22 cellular contexts compared by ENCODE assay signal in genomic region chr13:29855784-29856183, GRCh38. TPM values are rescaled to one million over a fixed set of nuclear protein-coding genes. Genes with fewer than 3 reads are reported as not detected.
DNase-seq lines count a peak whose midpoint lies in the region; ATAC-seq and TF ChIP-seq lines count a peak whose summit lies in the region.
"Had no signal": no experiment of that assay in that cellular context is flagged by ENCODE, and none has a peak within 500 bp of the region (broad histone marks: within the 10 kb centered on the region; RNA-seq: fewer than 3 reads in every experiment).

No MANE protein-coding gene starts in this region.

- POLR2A ChIA-PET in activated CD4-positive, alpha-beta memory T cell treated with anti-CD3 and anti-CD28 coated beads for 36 hours (lab: Charles Lee): no interaction called here
- POLR2A ChIA-PET in activated CD4-positive, alpha-beta memory T cell treated with anti-CD3 and anti-CD28 coated beads, Interleukin-2, amount 10 ng/mL, durations not matched to agents 7 days and 5 days (lab: Charles Lee): interaction anchor here (1.9 kb wide), 1 partner anchor 80 kb away, joined by 6 read pairs; no protein-coding TSS in a partner anchor

- peak; percentile 81 for ATAC-seq in mucosa of descending colon
- ATAC-seq: activated naive CD8-positive, alpha-beta T cell treated with anti-CD3 and anti-CD28 coated beads, Interleukin-2, amount 50 U/mL, for 24 hours had no signal

- intact Hi-C loops in activated CD4-positive, alpha-beta memory T cell treated with anti-CD3 and anti-CD28 coated beads for 36 hours (cut with micrococcal nuclease): loop anchor here (2.0 kb wide), 1 partner anchor 31 kb away; no protein-coding TSS in a partner anchor
- intact Hi-C loops in mucosa of descending colon (cut with DNase I, micrococcal nuclease): no loop called here

- H3K4me3 Mint-ChIP-seq in activated CD4-positive, alpha-beta memory T cell treated with anti-CD3 and anti-CD28 coated beads for 36 hours: no peak overlapping the region
- no peak overlapping the region for H3K4me3 Mint-ChIP-seq in activated CD4-positive, alpha-beta memory T cell treated with anti-CD3 and anti-CD28 coated beads, Interleukin-2, amount 10 ng/mL, durations not matched to agents 7 days and 5 days
- peak overlapping the region; percentile 56 for H3K4me3 Mint-ChIP-seq in type B pancreatic cell
- H3K4me3 Mint-ChIP-seq: activated naive CD8-positive, alpha-beta T cell treated with anti-CD3 and anti-CD28 coated beads, Interleukin-2, amount 50 U/mL, for 24 hours; activated T-cell treated with anti-CD3 and anti-CD28 coated beads, Interleukin-2, amount 50 U/mL, for 24 hours; stimulated activated naive CD8-positive, alpha-beta T cell treated with anti-CD3 and anti-CD28 coated beads, Interleukin-15, Interleukin-2, amounts not matched to agents 100 ng/mL and 50 ng/mL, for 24 hours had no signal

- CTCF ChIA-PET in activated CD4-positive, alpha-beta memory T cell treated with anti-CD3 and anti-CD28 coated beads for 36 hours (lab: Charles Lee): interaction anchor here (0.6 to 1.5 kb wide), 4 partner anchors 90 to 259 kb away, joined by 3 read pairs; no protein-coding TSS in a partner anchor
- CTCF ChIA-PET in activated CD4-positive, alpha-beta memory T cell treated with anti-CD3 and anti-CD28 coated beads, Interleukin-2, amount 10 ng/mL, durations not matched to agents 7 days and 5 days (lab: Charles Lee): interaction anchor here (0.9 kb wide), 1 partner anchor 257 kb away, joined by 4 read pairs; no protein-coding TSS in a partner anchor

- H3K36me3 ChIP-seq in endocrine pancreas (ENCODE audit: control insufficient read depth, insufficient read depth, low read length) (no peaks in the 10 kb centered on the region), mucosa of descending colon (ENCODE audit: low read depth) (no peaks in the 10 kb centered on the region)
- H3K36me3 ChIP-seq: HAP-1 had no signal

- H3K36me3 Mint-ChIP-seq in activated CD4-positive, alpha-beta memory T cell treated with anti-CD3 and anti-CD28 coated beads for 36 hours: no peaks in the 10 kb centered on the region
- no peaks in the 10 kb centered on the region for H3K36me3 Mint-ChIP-seq in activated CD4-positive, alpha-beta memory T cell treated with anti-CD3 and anti-CD28 coated beads, Interleukin-2, amount 10 ng/mL, durations not matched to agents 7 days and 5 days (ENCODE audit: low read depth)
- no peaks in the 10 kb centered on the region for H3K36me3 Mint-ChIP-seq in type B pancreatic cell

- peak overlapping the region; percentile 40 for H3K27ac Mint-ChIP-seq in activated CD4-positive, alpha-beta memory T cell treated with anti-CD3 and anti-CD28 coated beads for 36 hours
- no peak overlapping the region for H3K27ac Mint-ChIP-seq in activated CD4-positive, alpha-beta memory T cell treated with anti-CD3 and anti-CD28 coated beads, Interleukin-2, amount 10 ng/mL, durations not matched to agents 7 days and 5 days
- peak overlapping the region; percentile 94 for H3K27ac Mint-ChIP-seq in type B pancreatic cell
- H3K27ac Mint-ChIP-seq: activated naive CD8-positive, alpha-beta T cell treated with anti-CD3 and anti-CD28 coated beads, Interleukin-2, amount 50 U/mL, for 24 hours; activated T-cell treated with anti-CD3 and anti-CD28 coated beads, Interleukin-2, amount 50 U/mL, for 24 hours; stimulated activated naive CD8-positive, alpha-beta T cell treated with anti-CD3 and anti-CD28 coated beads, Interleukin-15, Interleukin-2, amounts not matched to agents 100 ng/mL and 50 ng/mL, for 24 hours had no signal

- no peaks in the 10 kb centered on the region for H3K27me3 ChIP-seq in endocrine pancreas (ENCODE audit: control insufficient read depth, insufficient read depth, low read length)
- H3K27me3 ChIP-seq: dorsolateral prefrontal cortex had no signal

- H3K27me3 Mint-ChIP-seq in activated CD4-positive, alpha-beta memory T cell treated with anti-CD3 and anti-CD28 coated beads for 36 hours: no peaks in the 10 kb centered on the region
- no peaks in the 10 kb centered on the region for H3K27me3 Mint-ChIP-seq in activated CD4-positive, alpha-beta memory T cell treated with anti-CD3 and anti-CD28 coated beads, Interleukin-2, amount 10 ng/mL, durations not matched to agents 7 days and 5 days
- no peaks in the 10 kb centered on the region for H3K27me3 Mint-ChIP-seq in type B pancreatic cell
- H3K27me3 Mint-ChIP-seq: activated naive CD8-positive, alpha-beta T cell treated with anti-CD3 and anti-CD28 coated beads, Interleukin-2, amount 50 U/mL, for 24 hours; activated T-cell treated with anti-CD3 and anti-CD28 coated beads, Interleukin-2, amount 50 U/mL, for 24 hours; stimulated activated naive CD8-positive, alpha-beta T cell treated with anti-CD3 and anti-CD28 coated beads, Interleukin-15, Interleukin-2, amounts not matched to agents 100 ng/mL and 50 ng/mL, for 24 hours had no signal

- H3K4me3 ChIP-seq in endocrine pancreas (ENCODE audit: control insufficient read depth, insufficient read depth, low read length): peak overlapping the region; percentile 14
- H3K4me3 ChIP-seq in mucosa of descending colon: no peak overlapping the region
- H3K4me3 ChIP-seq: dorsolateral prefrontal cortex, HAP-1 had no signal

- no peaks in the 10 kb centered on the region for H3K9me3 Mint-ChIP-seq in activated CD4-positive, alpha-beta memory T cell treated with anti-CD3 and anti-CD28 coated beads for 36 hours
- no peaks in the 10 kb centered on the region for H3K9me3 Mint-ChIP-seq in activated CD4-positive, alpha-beta memory T cell treated with anti-CD3 and anti-CD28 coated beads, Interleukin-2, amount 10 ng/mL, durations not matched to agents 7 days and 5 days
- no peaks in the 10 kb centered on the region for H3K9me3 Mint-ChIP-seq in type B pancreatic cell
- H3K9me3 Mint-ChIP-seq: activated naive CD8-positive, alpha-beta T cell treated with anti-CD3 and anti-CD28 coated beads, Interleukin-2, amount 50 U/mL, for 24 hours; activated T-cell treated with anti-CD3 and anti-CD28 coated beads, Interleukin-2, amount 50 U/mL, for 24 hours; stimulated activated naive CD8-positive, alpha-beta T cell treated with anti-CD3 and anti-CD28 coated beads, Interleukin-15, Interleukin-2, amounts not matched to agents 100 ng/mL and 50 ng/mL, for 24 hours had no signal

- no peak overlapping the region for H3K9ac ChIP-seq in endocrine pancreas (ENCODE audit: control insufficient read depth, insufficient read depth, low read length)

- H3K4me1 ChIP-seq in endocrine pancreas (ENCODE audit: control insufficient read depth, insufficient read depth, low read length) (peaks cover 6% of the 10 kb centered on the region), mucosa of descending colon (ENCODE audit: low read depth) (no peaks in the 10 kb centered on the region)

- H3K4me1 Mint-ChIP-seq in activated CD4-positive, alpha-beta memory T cell treated with anti-CD3 and anti-CD28 coated beads for 36 hours (ENCODE audit: low read depth): peaks cover 39% of the 10 kb centered on the region
- H3K4me1 Mint-ChIP-seq in activated CD4-positive, alpha-beta memory T cell treated with anti-CD3 and anti-CD28 coated beads, Interleukin-2, amount 10 ng/mL, durations not matched to agents 7 days and 5 days: peaks cover 30% of the 10 kb centered on the region
- H3K4me1 Mint-ChIP-seq in type B pancreatic cell (ENCODE audit: unreplicated experiment): peaks cover 18% of the 10 kb centered on the region

- no peak for DNase-seq in activated CD4-positive, alpha-beta memory T cell treated with anti-CD3 and anti-CD28 coated beads for 36 hours
- no peak for DNase-seq in activated CD4-positive, alpha-beta memory T cell treated with anti-CD3 and anti-CD28 coated beads, Interleukin-2, amount 10 ng/mL, durations not matched to agents 7 days and 5 days
- DNase-seq in mucosa of descending colon: no peak
- no peak for DNase-seq in type B pancreatic cell (ENCODE audit: extremely low spot score, unreplicated experiment)
- no peak for DNase-seq in COLO829 (ENCODE audit: low spot score)
- no peak for DNase-seq in NCI-H510A treated with DMSO at 0.1 percent for 48 hours (lab: John Stamatoyannopoulos, UW)
- DNase-seq in T-helper 9 cell: no peak
- DNase-seq: activated CD4-positive, alpha-beta T cell treated with anti-CD3 and anti-CD28 coated beads for 1 hour; activated gamma-delta T cell treated with Interleukin-2 at 50 U/mL for 16 hours; activated naive CD8-positive, alpha-beta T cell treated with anti-CD3 and anti-CD28 coated beads, Interleukin-2, amount 50 U/mL, for 24 hours; activated T-cell treated with anti-CD3 and anti-CD28 coated beads, Interleukin-2, amount 50 U/mL, for 24 hours; AML-193; cerebellar nuclear complex; dorsolateral prefrontal cortex; MV-4-11; NCI-H146; NCI-H2107; NCI-H446 treated with DMSO at 0.1 percent for 48 hours; RPMI8226 had no signal

- H3K9me3 ChIP-seq in endocrine pancreas (ENCODE audit: control insufficient read depth, low read length): no peaks in the 10 kb centered on the region
- no peaks in the 10 kb centered on the region for H3K9me3 ChIP-seq in mucosa of descending colon
- H3K9me3 ChIP-seq: HAP-1 had no signal

- TF ChIP-seq CTCF in mucosa of descending colon (IDR thresholded peaks at IDR 0.05) (no peak), type B pancreatic cell (conservative IDR thresholded peaks at IDR 0.05) (no peak)

RNA-seq across cellular contexts. Expression of gene UBL3, which starts 5.4 kb away (rescaled TPM):
- total RNA-seq in activated CD4-positive, alpha-beta memory T cell treated with anti-CD3 and anti-CD28 coated beads for 36 hours: 10 to 100 TPM; 15.3 to 15.5 TPM
- 10 to 100 TPM; 17.3 to 17.8 TPM for total RNA-seq in activated CD4-positive, alpha-beta memory T cell treated with anti-CD3 and anti-CD28 coated beads, Interleukin-2, amount 10 ng/mL, durations not matched to agents 7 days and 5 days
- total RNA-seq in mucosa of descending colon (10 to 100 TPM; 40.4 to 58.1 (median 43.6) TPM), type B pancreatic cell (ENCODE audit: low replicate concordance) (37.7 and 47.7 TPM in 2 replicates)
